26 cellular contexts compared by ENCODE assay signal in the genomic region with DNA sequence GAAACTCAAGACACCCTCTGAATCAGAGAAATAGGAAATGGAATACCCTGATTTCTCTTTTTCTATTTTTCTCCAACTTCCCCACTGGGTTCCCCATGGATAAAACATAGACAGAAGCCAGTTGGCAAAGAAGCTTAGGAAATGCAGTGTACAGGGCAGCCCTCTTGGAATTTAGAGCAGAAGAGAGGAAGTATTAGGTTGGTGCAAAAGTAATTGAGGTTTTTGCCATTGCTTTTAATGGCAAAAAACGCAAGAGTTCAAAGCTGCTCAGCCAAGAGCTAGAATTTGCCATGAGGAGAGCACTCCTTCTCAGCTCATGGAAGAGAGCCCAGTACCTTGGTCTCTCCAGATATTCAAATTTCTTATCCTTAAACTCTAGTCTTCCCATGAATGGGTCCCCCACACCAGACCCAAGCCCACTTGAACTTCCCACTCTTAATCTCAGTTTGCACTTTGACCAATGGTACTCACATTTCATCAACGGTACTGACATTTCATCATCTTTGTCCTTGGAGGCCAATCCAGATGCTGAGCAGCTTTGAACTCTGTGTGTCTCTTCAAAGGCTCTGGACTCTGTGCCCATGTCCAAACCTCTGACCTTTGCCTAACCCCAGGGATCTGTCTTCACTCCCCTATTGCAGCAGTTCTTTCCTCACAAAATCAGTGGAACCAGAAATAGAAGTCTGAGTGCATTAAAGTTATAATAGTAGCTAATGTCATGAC.
"Had no signal": no experiment of that assay in that cellular context is flagged by ENCODE, and none has a peak within 500 bp of the region (broad histone marks: within the 10 kb centered on the region; RNA-seq: fewer than 3 reads in every experiment).

No MANE protein-coding gene starts in this region.

- H3K4me1 Mint-ChIP-seq: memory B cell; stimulated activated memory B cell treated with anti-CD40 and anti-IgM and Interleukin-4, amounts not matched to agents 10 μg/mL and 1 μg/mL and 100 μg/mL, for 72 hours had no signal

- H3K9me3 ChIP-seq: esophagus squamous epithelium, gastroesophageal sphincter, left lung, lower lobe of right lung, pancreas, spleen, testis, tibial nerve, upper lobe of right lung, vagina had no signal

- H3K9me3 Mint-ChIP-seq: dendritic cell treated with granulocyte-macrophage colony-stimulating factor and Interleukin-4, amounts not matched to agents 40 ng/mL and 50 ng/mL, for 4 days; effector memory CD8-positive, alpha-beta T cell; memory B cell; stimulated activated memory B cell treated with anti-CD40 and anti-IgM and Interleukin-4, amounts not matched to agents 10 μg/mL and 1 μg/mL and 100 μg/mL, for 72 hours; stimulated activated naive CD8-positive, alpha-beta T cell treated with anti-CD3 and anti-CD28 coated beads, Interleukin-15, Interleukin-2, amounts not matched to agents 100 ng/mL and 50 ng/mL, for 24 hours had no signal

- H3K4me1 ChIP-seq: spleen, testis, upper lobe of right lung, vagina had no signal

- ATAC-seq: effector memory CD8-positive, alpha-beta T cell; gastroesophageal sphincter; left lung; lower lobe of right lung; pancreas; right cardiac atrium; stimulated activated memory B cell treated with anti-CD40 and anti-IgM and Interleukin-4, amounts not matched to agents 10 μg/mL and 1 μg/mL and 100 μg/mL, for 72 hours; upper lobe of right lung had no signal

- H3K4me3 ChIP-seq: esophagus squamous epithelium, gastroesophageal sphincter, left lung, lower lobe of right lung, pancreas, spleen, testis, tibial nerve, upper lobe of right lung, vagina had no signal

- H3K27ac ChIP-seq: epithelial cell of prostate, esophagus squamous epithelium, gastroesophageal sphincter, left lung, lower lobe of right lung, pancreas, spleen, testis, tibial nerve, upper lobe of right lung, vagina had no signal

- FAIRE-seq: pancreas had no signal

- DNase-seq: effector memory CD8-positive, alpha-beta T cell; esophagus squamous epithelium; glutamatergic neuron; islet precursor cell; left lung; lower lobe of right lung; midbrain; occipital lobe; pancreas; right cardiac atrium; spleen; stimulated activated CD4-positive, alpha-beta T cell treated with anti-CD3 and anti-CD28 coated beads, Interleukin-15, amount 100 ng/mL, for 24 hours; stimulated activated CD4-positive, alpha-beta T cell treated with anti-CD3 and anti-CD28 coated beads, Interleukin-1b, Interleukin-23, amount 100 ng/mL, for 48 hours; stimulated activated CD4-positive, alpha-beta T cell treated with anti-CD3 and anti-CD28 coated beads, Interleukin-4, amount 100 ng/mL, for 24 hours; testis; upper lobe of right lung had no signal

- H3K27me3 ChIP-seq: gastroesophageal sphincter, left lung, pancreas, spleen, testis, tibial nerve, upper lobe of right lung, vagina had no signal

- H3K36me3 ChIP-seq: esophagus squamous epithelium, gastroesophageal sphincter, left lung, lower lobe of right lung, pancreas, spleen, tibial nerve, upper lobe of right lung, vagina had no signal

- H3K4me3 Mint-ChIP-seq: dendritic cell treated with granulocyte-macrophage colony-stimulating factor and Interleukin-4, amounts not matched to agents 40 ng/mL and 50 ng/mL, for 4 days; effector memory CD8-positive, alpha-beta T cell; memory B cell; nephron; stimulated activated memory B cell treated with anti-CD40 and anti-IgM and Interleukin-4, amounts not matched to agents 10 μg/mL and 1 μg/mL and 100 μg/mL, for 72 hours; stimulated activated naive CD8-positive, alpha-beta T cell treated with anti-CD3 and anti-CD28 coated beads, Interleukin-15, Interleukin-2, amounts not matched to agents 100 ng/mL and 50 ng/mL, for 24 hours had no signal

- H3K36me3 Mint-ChIP-seq: memory B cell; stimulated activated memory B cell treated with anti-CD40 and anti-IgM and Interleukin-4, amounts not matched to agents 10 μg/mL and 1 μg/mL and 100 μg/mL, for 72 hours had no signal

- H3K27ac Mint-ChIP-seq: dendritic cell treated with granulocyte-macrophage colony-stimulating factor and Interleukin-4, amounts not matched to agents 40 ng/mL and 50 ng/mL, for 4 days; effector memory CD8-positive, alpha-beta T cell; memory B cell; progenitor cell of endocrine pancreas; stimulated activated memory B cell treated with anti-CD40 and anti-IgM and Interleukin-4, amounts not matched to agents 10 μg/mL and 1 μg/mL and 100 μg/mL, for 72 hours; stimulated activated naive CD8-positive, alpha-beta T cell treated with anti-CD3 and anti-CD28 coated beads, Interleukin-15, Interleukin-2, amounts not matched to agents 100 ng/mL and 50 ng/mL, for 24 hours had no signal
